10 cellular contexts compared by ENCODE assay signal in genomic region chr6:157569543-157569942, GRCh38.
DNase-seq lines count a peak whose midpoint lies in the region; ATAC-seq and TF ChIP-seq lines count a peak whose summit lies in the region.
"Had no signal": no experiment of that assay in that cellular context is flagged by ENCODE, and none has a peak within 500 bp of the region (broad histone marks: within the 10 kb centered on the region; RNA-seq: fewer than 3 reads in every experiment).

No MANE protein-coding gene starts in this region.

- intact Hi-C loops in mucosa of descending colon (cut with DNase I, micrococcal nuclease): no loop called here

- H3K36me3 ChIP-seq in KOPT-K1 (ENCODE audit: insufficient read depth, low read length): no peaks in the 10 kb centered on the region
- no peaks in the 10 kb centered on the region for H3K36me3 ChIP-seq in mucosa of descending colon (ENCODE audit: low read depth)
- H3K36me3 ChIP-seq: upper lobe of left lung had no signal

- TF ChIP-seq CTCF in mucosa of descending colon (IDR thresholded peaks at IDR 0.05): no peak

- H3K27ac ChIP-seq in KOPT-K1 (ENCODE audit: low read depth, low read length, poor library complexity, severe bottlenecking): peak overlapping the region; percentile 62
- H3K27ac ChIP-seq: upper lobe of left lung had no signal

- DNase-seq in mucosa of descending colon: no peak
- DNase-seq in NCI-H446 treated with DMSO at 0.1 percent for 48 hours (lab: John Stamatoyannopoulos, UW): no peak
- no peak for DNase-seq in pons (ENCODE audit: low spot score)
- DNase-seq in effector CD8-positive, alpha-beta T cell (lab: John Stamatoyannopoulos, UW): no peak
- DNase-seq: stimulated activated CD4-positive, alpha-beta T cell treated with anti-CD3 and anti-CD28 coated beads, Interleukin-4, amount 100 ng/mL, for 24 hours; T-helper 9 cell; upper lobe of left lung had no signal

- H3K9me3 ChIP-seq in KOPT-K1 (ENCODE audit: insufficient read depth, low read length, poor library complexity, severe bottlenecking) (peaks cover 8% of the 10 kb centered on the region), mucosa of descending colon (no peaks in the 10 kb centered on the region)
- H3K9me3 ChIP-seq: upper lobe of left lung had no signal

- no peaks in the 10 kb centered on the region for H3K4me1 ChIP-seq in mucosa of descending colon (ENCODE audit: low read depth)

- H3K4me3 ChIP-seq in mucosa of descending colon: no peak overlapping the region
- H3K4me3 ChIP-seq: upper lobe of left lung had no signal

- ATAC-seq in GM18861 (IDR thresholded peaks at IDR 0.05; ENCODE audit: unreplicated experiment) (peak; percentile 54), GM21825 (IDR thresholded peaks at IDR 0.05; ENCODE audit: unreplicated experiment) (peak; percentile 54), mucosa of descending colon (peak; percentile 27)
